ENCODE assay signal across 14 cellular contexts in genomic region chr5:103499236-103499635, GRCh38.
"Had no signal": no experiment of that assay in that cellular context is flagged by ENCODE, and none has a peak within 500 bp of the region (broad histone marks: within the 10 kb centered on the region; RNA-seq: fewer than 3 reads in every experiment).

No MANE protein-coding gene starts in this region.

- H3K27ac Mint-ChIP-seq: activated CD4-positive, alpha-beta memory T cell treated with anti-CD3 and anti-CD28 coated beads for 36 hours; activated naive CD8-positive, alpha-beta T cell treated with anti-CD3 and anti-CD28 coated beads for 36 hours; naive thymus-derived CD4-positive, alpha-beta T cell had no signal

- H3K4me1 Mint-ChIP-seq: activated naive CD8-positive, alpha-beta T cell treated with anti-CD3 and anti-CD28 coated beads for 36 hours; naive thymus-derived CD4-positive, alpha-beta T cell had no signal

- H3K9me3 ChIP-seq: colonic mucosa, pancreas, thyroid gland had no signal

- H3K36me3 Mint-ChIP-seq: activated CD4-positive, alpha-beta memory T cell treated with anti-CD3 and anti-CD28 coated beads for 36 hours; activated naive CD8-positive, alpha-beta T cell treated with anti-CD3 and anti-CD28 coated beads for 36 hours; naive thymus-derived CD4-positive, alpha-beta T cell had no signal

- H3K4me3 Mint-ChIP-seq: activated CD4-positive, alpha-beta memory T cell treated with anti-CD3 and anti-CD28 coated beads for 36 hours; activated naive CD8-positive, alpha-beta T cell treated with anti-CD3 and anti-CD28 coated beads for 36 hours; activated T-cell treated with anti-CD3 and anti-CD28 coated beads, Interleukin-2, amount 50 U/mL, for 4 hours; naive thymus-derived CD4-positive, alpha-beta T cell had no signal

- DNase-seq: activated CD4-positive, alpha-beta memory T cell treated with anti-CD3 and anti-CD28 coated beads for 36 hours; activated gamma-delta T cell; activated naive CD8-positive, alpha-beta T cell treated with anti-CD3 and anti-CD28 coated beads for 36 hours; activated T-cell treated with anti-CD3 and anti-CD28 coated beads, Interleukin-2, amount 50 U/mL, for 4 hours; colonic mucosa; effector CD4-positive, alpha-beta T cell; left cardiac atrium; naive thymus-derived CD4-positive, alpha-beta T cell; pancreas; small intestine; SW 1271; thyroid gland had no signal

- H3K36me3 ChIP-seq: colonic mucosa, gastroesophageal sphincter, pancreas, thyroid gland had no signal

- H3K27ac ChIP-seq: colonic mucosa, gastroesophageal sphincter, pancreas, thyroid gland had no signal

- H3K27me3 ChIP-seq: colonic mucosa, gastroesophageal sphincter, pancreas, thyroid gland had no signal

- H3K4me1 ChIP-seq: colonic mucosa, pancreas, thyroid gland had no signal

- ATAC-seq: activated T-cell treated with anti-CD3 and anti-CD28 coated beads, Interleukin-2, amount 50 U/mL, for 4 hours; gastroesophageal sphincter; left cardiac atrium; naive thymus-derived CD4-positive, alpha-beta T cell; pancreas had no signal

- H3K4me3 ChIP-seq: colonic mucosa, gastroesophageal sphincter, lung, pancreas, thyroid gland had no signal

- H3K9me3 Mint-ChIP-seq: activated CD4-positive, alpha-beta memory T cell treated with anti-CD3 and anti-CD28 coated beads for 36 hours; activated T-cell treated with anti-CD3 and anti-CD28 coated beads, Interleukin-2, amount 50 U/mL, for 4 hours; naive thymus-derived CD4-positive, alpha-beta T cell had no signal
